20 cellular contexts compared by ENCODE assay signal in genomic region chr18:24436939-24437338, GRCh38. TPM values are rescaled to one million over a fixed set of nuclear protein-coding genes. Genes with fewer than 3 reads are reported as not detected.
DNase-seq lines count a peak whose midpoint lies in the region; ATAC-seq, FAIRE-seq and TF ChIP-seq lines count a peak whose summit lies in the region.
"Had no signal": no experiment of that assay in that cellular context is flagged by ENCODE, and none has a peak within 500 bp of the region (broad histone marks: within the 10 kb centered on the region; RNA-seq: fewer than 3 reads in every experiment).

No MANE protein-coding gene starts in this region.

- H4K20me1 ChIP-seq in Loucy (ENCODE audit: insufficient read depth, low read length, poor library complexity, severe bottlenecking) = no peaks in the 10 kb centered on the region
- H4K20me1 ChIP-seq: BLaER1 had no signal

- H3K27ac ChIP-seq in CD4-positive, CD25-positive, alpha-beta regulatory T cell (ENCODE audit: insufficient read depth, low read length, poor library complexity, severe bottlenecking) = no peak overlapping the region
- H3K27ac ChIP-seq in tibial artery = no peak overlapping the region
- H3K27ac ChIP-seq: BLaER1 had no signal

- no peak overlapping the region for H3K9ac ChIP-seq in Loucy (ENCODE audit: low read depth, low read length, poor library complexity, severe bottlenecking)
- H3K9ac ChIP-seq: BLaER1 had no signal

- no peaks in the 10 kb centered on the region for H3K27me3 Mint-ChIP-seq in CD4-positive, CD25-positive, alpha-beta regulatory T cell
- peaks cover 2% of the 10 kb centered on the region for H3K27me3 Mint-ChIP-seq in activated T-helper 2 cell treated with anti-CD3 and anti-CD28 coated beads, Interferon-gamma antibody, Interleukin-2, Interleukin-4, amounts not matched to agents 10 μg/mL and 5 μg/mL and 100 μg/mL, durations not matched to agents 14 hours and 24 hours and 36 hours (ENCODE audit: low read depth)
- H3K27me3 Mint-ChIP-seq in nephron progenitor cell (ENCODE audit: low read depth, poor library complexity) (no peaks in the 10 kb centered on the region), chondrocyte (ENCODE audit: low read depth) (no peaks in the 10 kb centered on the region)

- no peak for TF ChIP-seq POLR2A in GM12891 (IDR thresholded peaks at IDR 0.05; ENCODE audit: low read depth, low read length)

- intact Hi-C loops in activated T-helper 2 cell treated with anti-CD3 and anti-CD28 coated beads, Interferon-gamma antibody, Interleukin-2, Interleukin-4, amounts not matched to agents 10 μg/mL and 5 μg/mL and 100 μg/mL, durations not matched to agents 14 hours and 24 hours and 36 hours (cut with micrococcal nuclease) = loop anchor here (1.0 kb wide), 1 partner anchor 23 kb away; no protein-coding TSS in a partner anchor
- intact Hi-C loops in tibial artery (cut with DNase I; ENCODE audit: low total_unique reads) = loop anchor here (10.0 kb wide), 1 partner anchor 62 kb away; no protein-coding TSS in a partner anchor

- no peak overlapping the region for H3K4me2 ChIP-seq in Loucy (ENCODE audit: low read depth, low read length, poor library complexity, severe bottlenecking)
- H3K4me2 ChIP-seq: BLaER1 had no signal

- peak overlapping the region in 1 of 4 donors; percentile 86 for H3K4me3 Mint-ChIP-seq in CD4-positive, CD25-positive, alpha-beta regulatory T cell
- H3K4me3 Mint-ChIP-seq in activated T-helper 2 cell treated with anti-CD3 and anti-CD28 coated beads, Interferon-gamma antibody, Interleukin-2, Interleukin-4, amounts not matched to agents 10 μg/mL and 5 μg/mL and 100 μg/mL, durations not matched to agents 14 hours and 24 hours and 36 hours (ENCODE audit: low read depth) = no peak overlapping the region
- no peak overlapping the region for H3K4me3 Mint-ChIP-seq in nephron progenitor cell
- no peak overlapping the region for H3K4me3 Mint-ChIP-seq in chondrocyte (ENCODE audit: unreplicated experiment)
- H3K4me3 Mint-ChIP-seq: CD14-positive monocyte; CD8-positive, alpha-beta T cell; HFFc6 had no signal

- no peaks in the 10 kb centered on the region for H3K9me3 ChIP-seq in CD4-positive, CD25-positive, alpha-beta regulatory T cell (ENCODE audit: control insufficient read depth in 2 of 2, low read length in 2 of 2)
- H3K9me3 ChIP-seq in Loucy (ENCODE audit: insufficient read depth, low read depth, low read length) (no peaks in the 10 kb centered on the region), tibial artery (no peaks in the 10 kb centered on the region)
- H3K9me3 ChIP-seq: BLaER1 had no signal

- H3K79me2 ChIP-seq in Loucy (ENCODE audit: insufficient read depth, low read length) = no peaks in the 10 kb centered on the region

- H3K4me1 Mint-ChIP-seq in CD4-positive, CD25-positive, alpha-beta regulatory T cell = peaks cover 3 to 12% (median 10%) of the 10 kb centered on the region in 4 donors
- H3K4me1 Mint-ChIP-seq in activated T-helper 2 cell treated with anti-CD3 and anti-CD28 coated beads, Interferon-gamma antibody, Interleukin-2, Interleukin-4, amounts not matched to agents 10 μg/mL and 5 μg/mL and 100 μg/mL, durations not matched to agents 14 hours and 24 hours and 36 hours (ENCODE audit: low read depth) = peaks cover 21% of the 10 kb centered on the region
- no peaks in the 10 kb centered on the region for H3K4me1 Mint-ChIP-seq in nephron progenitor cell
- H3K4me1 Mint-ChIP-seq in chondrocyte (ENCODE audit: low read depth) = peaks cover 7% of the 10 kb centered on the region

- peak overlapping the region in 2 of 3 donors; percentile 8 to 40 for H3K27ac Mint-ChIP-seq in CD4-positive, CD25-positive, alpha-beta regulatory T cell
- peak overlapping the region; percentile 4 for H3K27ac Mint-ChIP-seq in activated T-helper 2 cell treated with anti-CD3 and anti-CD28 coated beads, Interferon-gamma antibody, Interleukin-2, Interleukin-4, amounts not matched to agents 10 μg/mL and 5 μg/mL and 100 μg/mL, durations not matched to agents 14 hours and 24 hours and 36 hours
- H3K27ac Mint-ChIP-seq in nephron progenitor cell (peak overlapping the region; percentile 34), chondrocyte (ENCODE audit: unreplicated experiment) (no peak overlapping the region)
- H3K27ac Mint-ChIP-seq: CD8-positive, alpha-beta T cell; HFFc6 had no signal

- no peaks in the 10 kb centered on the region for H3F3A ChIP-seq in Loucy (ENCODE audit: low read depth)

- H3K9me2 ChIP-seq in Loucy (replicated peaks; ENCODE audit: low read depth, low read length) = no peaks in the 10 kb centered on the region

- FAIRE-seq in GM12891 (lab: Jason Lieb, UNC) = no peak
- FAIRE-seq: HTR-8/SVneo had no signal

- no peaks in the 10 kb centered on the region for H3K4me1 ChIP-seq in CD4-positive, CD25-positive, alpha-beta regulatory T cell (ENCODE audit: control insufficient read depth, insufficient read depth, low read length, poor library complexity, severe bottlenecking)
- H3K4me1 ChIP-seq in Loucy (ENCODE audit: insufficient read depth, low read length, poor library complexity, severe bottlenecking) = no peaks in the 10 kb centered on the region
- H3K4me1 ChIP-seq in tibial artery = no peaks in the 10 kb centered on the region
- H3K4me1 ChIP-seq: BLaER1 had no signal

- H3K36me3 ChIP-seq in CD4-positive, CD25-positive, alpha-beta regulatory T cell (ENCODE audit: control insufficient read depth, insufficient read depth, low read length) = peaks cover 19% of the 10 kb centered on the region
- H3K36me3 ChIP-seq in Loucy (ENCODE audit: insufficient read depth, low read length) = no peaks in the 10 kb centered on the region
- peaks cover 19 to 33% (median 26%) of the 10 kb centered on the region in 3 donors for H3K36me3 ChIP-seq in tibial artery
- H3K36me3 ChIP-seq: BLaER1 had no signal

- 0 out of 2 replicates have a peak overlapping the region, but pooled peaks have one; percentile 36 for H2AFZ ChIP-seq in Loucy (ENCODE audit: low read length)

- DNase-seq in CD4-positive, CD25-positive, alpha-beta regulatory T cell = peak in 1 of 3 donors; percentile 4
- no peak for DNase-seq in activated T-helper 2 cell treated with anti-CD3 and anti-CD28 coated beads, Interferon-gamma antibody, Interleukin-2, Interleukin-4, amounts not matched to agents 10 μg/mL and 5 μg/mL and 100 μg/mL, durations not matched to agents 14 hours and 24 hours and 36 hours (ENCODE audit: low spot score)
- DNase-seq in nephron progenitor cell = no peak
- DNase-seq in GM12891 (ENCODE audit: insufficient read length, low spot score) = no peak
- no peak for DNase-seq in chondrocyte (ENCODE audit: low spot score)
- DNase-seq in tibial artery = no peak
- DNase-seq: 8988T; Calu3; CD8-positive, alpha-beta T cell; DMS 273 treated with DMSO at 0.1 percent for 48 hours; DMS53; GOT3; H7; HFFc6 had no signal

- H3K9me3 Mint-ChIP-seq in CD4-positive, CD25-positive, alpha-beta regulatory T cell = no peaks in the 10 kb centered on the region
- no peaks in the 10 kb centered on the region for H3K9me3 Mint-ChIP-seq in activated T-helper 2 cell treated with anti-CD3 and anti-CD28 coated beads, Interferon-gamma antibody, Interleukin-2, Interleukin-4, amounts not matched to agents 10 μg/mL and 5 μg/mL and 100 μg/mL, durations not matched to agents 14 hours and 24 hours and 36 hours
- H3K9me3 Mint-ChIP-seq in nephron progenitor cell (no peaks in the 10 kb centered on the region), chondrocyte (ENCODE audit: low read depth) (no peaks in the 10 kb centered on the region)
- H3K9me3 Mint-ChIP-seq: CD14-positive monocyte; CD8-positive, alpha-beta T cell; HFFc6 had no signal

- ATAC-seq in CD4-positive, CD25-positive, alpha-beta regulatory T cell (ENCODE audit: low read depth in 2 of 2) = no peak
- ATAC-seq: CD8-positive, alpha-beta T cell; HCT116 had no signal

- peaks cover 53% of the 10 kb centered on the region for H3K36me3 Mint-ChIP-seq in CD4-positive, CD25-positive, alpha-beta regulatory T cell
- peaks cover 37% of the 10 kb centered on the region for H3K36me3 Mint-ChIP-seq in activated T-helper 2 cell treated with anti-CD3 and anti-CD28 coated beads, Interferon-gamma antibody, Interleukin-2, Interleukin-4, amounts not matched to agents 10 μg/mL and 5 μg/mL and 100 μg/mL, durations not matched to agents 14 hours and 24 hours and 36 hours (ENCODE audit: low read depth)
- H3K36me3 Mint-ChIP-seq in nephron progenitor cell (ENCODE audit: low read depth) (peaks cover 85% of the 10 kb centered on the region), chondrocyte (ENCODE audit: low read depth) (peaks cover 35% of the 10 kb centered on the region)

- H3K4me3 ChIP-seq in CD4-positive, CD25-positive, alpha-beta regulatory T cell (ENCODE audit: low read depth, low read length) = no peak overlapping the region
- H3K4me3 ChIP-seq in Loucy (ENCODE audit: low read length, poor library complexity, severe bottlenecking) (no peak overlapping the region), tibial artery (no peak overlapping the region)
- H3K4me3 ChIP-seq: BLaER1 had no signal

- TF ChIP-seq CTCF in Loucy (conservative IDR thresholded peaks at IDR 0.05; ENCODE audit: low read length) (no peak), nephron progenitor cell (IDR thresholded peaks at IDR 0.05) (no peak), chondrocyte (IDR thresholded peaks at IDR 0.05) (no peak), tibial artery (IDR thresholded peaks at IDR 0.05) (no peak)

- H3K27me3 ChIP-seq in CD4-positive, CD25-positive, alpha-beta regulatory T cell (ENCODE audit: control insufficient read depth, insufficient read depth, low read length) = no peaks in the 10 kb centered on the region
- H3K27me3 ChIP-seq in Loucy (ENCODE audit: insufficient read depth, low read length, poor library complexity, severe bottlenecking) (no peaks in the 10 kb centered on the region), tibial artery (no peaks in the 10 kb centered on the region)
- H3K27me3 ChIP-seq: BLaER1 had no signal

RNA-seq across cellular contexts. Expression of gene IMPACT, which starts 10.5 kb away (rescaled TPM):
- 12.2 TPM for total RNA-seq in CD4-positive, CD25-positive, alpha-beta regulatory T cell
- 10 to 100 TPM; 11.8 to 19.3 (median 15.4) TPM for polyA plus RNA-seq in CD4-positive, CD25-positive, alpha-beta regulatory T cell
- total RNA-seq in activated T-helper 2 cell treated with anti-CD3 and anti-CD28 coated beads, Interferon-gamma antibody, Interleukin-2, Interleukin-4, amounts not matched to agents 10 μg/mL and 5 μg/mL and 100 μg/mL, durations not matched to agents 14 hours and 24 hours and 36 hours = 4.5 and 6.2 TPM in 2 replicates
- 0.17 TPM for polyA plus RNA-seq in GM12891 (2012; ENCODE audit: low read depth, missing spikeins)
- total RNA-seq in chondrocyte = 50.4 to 60.6 TPM (median 53.4 TPM) in 3 replicates

RNA-seq across cellular contexts. Expression of gene HRH4, which starts 23.5 kb away (rescaled TPM):
- total RNA-seq in CD4-positive, CD25-positive, alpha-beta regulatory T cell = 0.39 TPM
- 1 to 10 TPM in 2 of 4 donors, under 1 TPM in 2; 0.18 to 1.5 (median 1.1) TPM for polyA plus RNA-seq in CD4-positive, CD25-positive, alpha-beta regulatory T cell
- total RNA-seq in activated T-helper 2 cell treated with anti-CD3 and anti-CD28 coated beads, Interferon-gamma antibody, Interleukin-2, Interleukin-4, amounts not matched to agents 10 μg/mL and 5 μg/mL and 100 μg/mL, durations not matched to agents 14 hours and 24 hours and 36 hours = 0.16 and 0.21 TPM in 2 replicates
- polyA plus RNA-seq in GM12891 (2012; ENCODE audit: low read depth, missing spikeins) = not detected
- total RNA-seq in chondrocyte = not detected in 3 replicates
- total RNA-seq: CD8-positive, alpha-beta T cell; H7; HFFc6; IMR-90 had no signal
- polyA plus RNA-seq: IMR-90 had no signal

RNA-seq across cellular contexts. Expression of gene OSBPL1A, which starts 39.3 kb away (rescaled TPM):
- total RNA-seq in CD4-positive, CD25-positive, alpha-beta regulatory T cell = 2.7 TPM
- polyA plus RNA-seq in CD4-positive, CD25-positive, alpha-beta regulatory T cell = 1 to 10 TPM in 2 of 4 donors, under 1 TPM in 2; 0.40 to 5.8 (median 1.5) TPM
- 0.39 and 0.98 TPM in 2 replicates for total RNA-seq in activated T-helper 2 cell treated with anti-CD3 and anti-CD28 coated beads, Interferon-gamma antibody, Interleukin-2, Interleukin-4, amounts not matched to agents 10 μg/mL and 5 μg/mL and 100 μg/mL, durations not matched to agents 14 hours and 24 hours and 36 hours
- 0.05 TPM for polyA plus RNA-seq in GM12891 (2012; ENCODE audit: low read depth, missing spikeins)
- 27.7 to 37.5 TPM (median 33.3 TPM) in 3 replicates for total RNA-seq in chondrocyte
